In genomic region chr19:55086730-55087541, GRCh38 we compare ENCODE assay signal across 8 cellular contexts. TPM values are rescaled to one million over a fixed set of nuclear protein-coding genes. Genes with fewer than 3 reads are reported as not detected.
DNase-seq lines count a peak whose midpoint lies in the region; ATAC-seq and TF ChIP-seq lines count a peak whose summit lies in the region.

No MANE protein-coding gene starts in this region.

- H3K27me3 ChIP-seq in esophagus muscularis mucosa = peaks cover 14 to 49% (median 33%) of the 10 kb centered on the region in 4 donors
- H3K27me3 ChIP-seq in PC-3 (ENCODE audit: low read length) = no peaks in the 10 kb centered on the region

- H3K4me1 Mint-ChIP-seq in stimulated activated memory B cell treated with anti-CD40 and anti-IgM and Interleukin-4, amounts not matched to agents 10 μg/mL and 1 μg/mL and 100 μg/mL, for 72 hours = peaks cover 41% of the 10 kb centered on the region

- no peak for TF ChIP-seq EP300 in esophagus muscularis mucosa (IDR thresholded peaks at IDR 0.05)

- CTCF ChIA-PET in PC-3 (lab: Charles Lee) = no interaction called here

- H3K27me3 Mint-ChIP-seq in stimulated activated memory B cell treated with anti-CD40 and anti-IgM and Interleukin-4, amounts not matched to agents 10 μg/mL and 1 μg/mL and 100 μg/mL, for 72 hours = peaks cover 69% of the 10 kb centered on the region

- peaks cover 37% of the 10 kb centered on the region for H3K36me3 Mint-ChIP-seq in stimulated activated memory B cell treated with anti-CD40 and anti-IgM and Interleukin-4, amounts not matched to agents 10 μg/mL and 1 μg/mL and 100 μg/mL, for 72 hours

- TF ChIP-seq POLR2A in esophagus muscularis mucosa (IDR thresholded peaks at IDR 0.05; ENCODE audit: low read depth) = no peak

- no peak overlapping the region for H3K9ac ChIP-seq in PC-3 (ENCODE audit: low read length)

- H3K9me3 Mint-ChIP-seq in stimulated activated memory B cell treated with anti-CD40 and anti-IgM and Interleukin-4, amounts not matched to agents 10 μg/mL and 1 μg/mL and 100 μg/mL, for 72 hours = peaks cover 4% of the 10 kb centered on the region

- intact Hi-C loops in esophagus muscularis mucosa (cut with DNase I) (no loop called here), PC-3 (cut with micrococcal nuclease) (no loop called here)

- 5% methylated on average over 28 of the region's 74 CpGs for whole genome bisulfite sequencing in esophagus muscularis mucosa

- no peaks in the 10 kb centered on the region for H3F3A ChIP-seq in PC-3 (ENCODE audit: low read length, unreplicated experiment)

- TF ChIP-seq CTCF in esophagus muscularis mucosa (IDR thresholded peaks at IDR 0.05) (no peak), PC-3 (conservative IDR thresholded peaks at IDR 0.05; ENCODE audit: low read depth, low read length) (no peak)

- DNase-seq in D341Med (ENCODE audit: low spot score) (peak; percentile 84), NCI-H2029 treated with DMSO at 0.1 percent for 48 hours (lab: John Stamatoyannopoulos, UW) (peak; percentile 50), esophagus muscularis mucosa (ENCODE audit: extremely low spot score) (peak; percentile 98), mesenteric fat pad (ENCODE audit: low spot score) (peak; percentile 95), PC-3 (no peak)
- DNase-seq in activated T-cell treated with anti-CD3 and anti-CD28 coated beads, Interleukin-2, amount 50 U/mL, for 48 hours = peak; percentile 58 to 65

- H3K27ac ChIP-seq in esophagus muscularis mucosa (replicated peaks in 1 of 4) (peak overlapping the region in 3 of 4 donors; percentile 20 to 47 (median 41)), PC-3 (ENCODE audit: low read length) (no peak overlapping the region)

- H3K36me3 ChIP-seq in esophagus muscularis mucosa (peaks cover 15 to 25% (median 22%) of the 10 kb centered on the region in 4 donors), PC-3 (ENCODE audit: low read depth, low read length) (peaks cover 20% of the 10 kb centered on the region)

- H3K9me3 ChIP-seq in esophagus muscularis mucosa (no peaks in the 10 kb centered on the region), PC-3 (ENCODE audit: low read length) (no peaks in the 10 kb centered on the region)

- H3K27ac Mint-ChIP-seq in stimulated activated memory B cell treated with anti-CD40 and anti-IgM and Interleukin-4, amounts not matched to agents 10 μg/mL and 1 μg/mL and 100 μg/mL, for 72 hours = no peak overlapping the region

- H3K4me3 ChIP-seq in esophagus muscularis mucosa (peak overlapping the region; percentile 51 to 60 (median 54)), PC-3 (ENCODE audit: low read length) (no peak overlapping the region)

- POLR2A ChIA-PET in PC-3 (lab: Charles Lee; ENCODE audit: unreplicated experiment) = no interaction called here

- peak; percentile 62 for ATAC-seq in stimulated activated memory B cell treated with anti-CD40 and anti-IgM and Interleukin-4, amounts not matched to agents 10 μg/mL and 1 μg/mL and 100 μg/mL, for 72 hours
- ATAC-seq in PC-3 (no peak), GM21360 (IDR thresholded peaks at IDR 0.05; ENCODE audit: unreplicated experiment) (no peak)

- BruUV-seq in PC-3 (replicated peaks; lab: Mats Ljungman, UMichigan) = no TSS peak

- no peaks in the 10 kb centered on the region for H3K9me2 ChIP-seq in PC-3 (replicated peaks; ENCODE audit: low read length)

- no peak overlapping the region for H3K4me2 ChIP-seq in PC-3 (ENCODE audit: low read length)

- peak overlapping the region; percentile 73 for H3K4me3 Mint-ChIP-seq in stimulated activated memory B cell treated with anti-CD40 and anti-IgM and Interleukin-4, amounts not matched to agents 10 μg/mL and 1 μg/mL and 100 μg/mL, for 72 hours

- peaks cover 26 to 54% (median 41%) of the 10 kb centered on the region in 4 donors for H3K4me1 ChIP-seq in esophagus muscularis mucosa
- H3K4me1 ChIP-seq in PC-3 (ENCODE audit: insufficient read depth, low read length) = no peaks in the 10 kb centered on the region

- no peaks in the 10 kb centered on the region for H4K20me1 ChIP-seq in PC-3 (ENCODE audit: low read length)

- no peaks in the 10 kb centered on the region for H3K79me2 ChIP-seq in PC-3 (ENCODE audit: low read length)

- H2AFZ ChIP-seq in PC-3 (ENCODE audit: low read length) = no peak overlapping the region

RNA-seq across cellular contexts. Expression of gene EPS8L1, which starts 11.3 kb away (rescaled TPM):
- total RNA-seq in esophagus muscularis mucosa = 1 to 10 TPM; 1.0 to 8.7 (median 1.2) TPM
- total RNA-seq in mesenteric fat pad = 0.58 TPM
- 75.3 and 75.8 TPM in 2 replicates for total RNA-seq in PC-3 (2014; rRNA removed)

RNA-seq across cellular contexts. Expression of gene RDH13, which starts 24.0 kb away (rescaled TPM):
- 10 to 100 TPM; 11.1 to 16.4 (median 12.3) TPM for total RNA-seq in esophagus muscularis mucosa
- 8.2 TPM for total RNA-seq in mesenteric fat pad
- total RNA-seq in PC-3 (2014; rRNA removed) = 80.4 and 85.7 TPM in 2 replicates

RNA-seq across cellular contexts. Expression of gene PPP1R12C, which starts 30.5 kb away (rescaled TPM):
- total RNA-seq in esophagus muscularis mucosa (100 to 1,000 TPM; 257 to 451 (median 351) TPM), mesenteric fat pad (130 TPM), PC-3 (2014; rRNA removed) (136 and 180 TPM in 2 replicates)

RNA-seq across cellular contexts. Expression of gene GP6, which starts 48.9 kb away (rescaled TPM):
- total RNA-seq in esophagus muscularis mucosa (under 1 TPM in 2 of 4 donors, not detected in 2; 0.13 to 0.29 TPM), mesenteric fat pad (0.19 TPM), PC-3 (2014; rRNA removed) (0.58 TPM in 1 of 2 replicates, not detected in the other)
